ENCODE assay signal across 16 cellular contexts in the genomic region with DNA sequence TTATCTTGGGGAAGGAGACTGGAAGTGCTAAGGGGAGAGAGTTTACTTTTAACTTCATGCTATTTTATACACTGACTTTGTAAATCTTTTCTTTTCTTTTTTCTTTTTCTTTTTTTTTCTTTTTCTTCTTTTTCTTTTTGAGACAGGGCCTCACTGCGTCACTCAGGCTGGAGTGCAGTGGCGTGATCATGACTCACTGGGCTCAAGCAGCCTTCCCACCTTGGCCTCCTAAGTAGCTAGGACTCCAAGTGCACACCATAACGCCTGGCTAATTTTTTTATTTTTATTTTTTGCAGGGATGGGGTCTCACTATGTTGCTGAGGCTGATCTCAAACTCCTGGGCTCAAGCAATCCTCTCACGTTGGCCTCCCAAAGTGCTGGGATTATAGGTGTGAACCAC.
A peak's percentile ranks its signal among the peaks of the same experiment; 100 is the strongest.
DNase-seq lines count a peak whose midpoint lies in the region; ATAC-seq lines count a peak whose summit lies in the region.
"Had no signal": no experiment of that assay in that cellular context is flagged by ENCODE, and none has a peak within 500 bp of the region (broad histone marks: within the 10 kb centered on the region; RNA-seq: fewer than 3 reads in every experiment).

No MANE protein-coding gene starts in this region.

- no peak for ATAC-seq in GM19397 (IDR thresholded peaks at IDR 0.05; ENCODE audit: unreplicated experiment)
- ATAC-seq: CD8-positive, alpha-beta T cell; GM12878 had no signal

- DNase-seq in Daoy (ENCODE audit: low read depth) = peak; percentile 60
- DNase-seq in RKO (ENCODE audit: low spot score) = peak; percentile 8
- DNase-seq in amniotic epithelial cell (ENCODE audit: low read depth) = peak; percentile 51
- no peak for DNase-seq in MV-4-11 (lab: John Stamatoyannopoulos, UW)
- DNase-seq in activated CD4-positive, alpha-beta T cell treated with anti-CD3 and anti-CD28 coated beads, Interleukin-2, amount 50 U/mL, for 1 hour = no peak
- DNase-seq: Caco-2; CD4-positive, CD25-positive, alpha-beta regulatory T cell; CD8-positive, alpha-beta T cell; DMS153; DND-41; EL; GDM1; GOT3; HFFc6 had no signal

Comparison
In these comparisons a context has a peak if more than half of its experiments do, and no peak if none do; other contexts are left out.
1. DNase-seq: peak in Daoy (single experiment), RKO (single experiment) and amniotic epithelial cell (single experiment); none in MV-4-11 (single experiment) and activated CD4-positive, alpha-beta T cell treated with anti-CD3 and anti-CD28 coated beads, Interleukin-2, amount 50 U/mL, for 1 hour (single experiment).